Comparison of ENCODE assay signal across 8 cellular contexts in the genomic region with DNA sequence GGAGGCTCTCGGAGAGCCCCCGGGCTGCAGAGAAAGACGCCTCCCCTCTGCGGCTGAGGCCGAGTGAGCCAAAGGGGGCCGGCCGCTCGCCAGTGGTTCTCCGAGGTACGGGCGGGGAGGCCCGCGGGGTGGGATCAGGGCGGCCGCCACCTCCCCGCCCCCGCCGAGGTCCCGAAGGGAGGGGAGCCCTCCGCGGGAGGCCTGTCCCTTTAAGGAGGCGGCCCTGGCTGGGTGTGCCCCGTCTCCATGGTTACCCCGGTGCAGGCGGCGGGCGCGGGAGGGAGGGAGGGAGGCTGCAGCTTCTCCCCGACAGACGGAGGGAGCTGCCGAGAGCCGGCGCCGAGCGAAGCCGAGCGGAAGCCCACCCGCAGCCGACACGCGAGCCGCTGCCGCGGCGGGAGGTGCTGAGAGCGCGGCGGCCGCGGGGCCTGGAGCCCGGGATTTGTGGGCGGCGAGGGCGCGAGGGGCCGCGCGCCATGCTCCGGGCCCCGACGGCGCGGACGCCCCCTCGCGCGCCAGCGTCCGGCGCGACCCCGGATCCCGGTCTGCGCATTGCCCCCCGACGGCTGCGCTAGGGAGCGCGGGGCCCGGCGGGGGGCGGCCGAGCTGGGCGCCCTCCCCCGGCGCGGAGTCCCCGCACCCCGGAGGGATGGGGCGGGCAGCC. TPM values are rescaled to one million over a fixed set of nuclear protein-coding genes. Genes with fewer than 3 reads are reported as not detected.
A peak's percentile ranks its signal among the peaks of the same experiment; 100 is the strongest.
DNase-seq lines count a peak whose midpoint lies in the region; TF ChIP-seq lines count a peak whose summit lies in the region.

A gene with protein sequence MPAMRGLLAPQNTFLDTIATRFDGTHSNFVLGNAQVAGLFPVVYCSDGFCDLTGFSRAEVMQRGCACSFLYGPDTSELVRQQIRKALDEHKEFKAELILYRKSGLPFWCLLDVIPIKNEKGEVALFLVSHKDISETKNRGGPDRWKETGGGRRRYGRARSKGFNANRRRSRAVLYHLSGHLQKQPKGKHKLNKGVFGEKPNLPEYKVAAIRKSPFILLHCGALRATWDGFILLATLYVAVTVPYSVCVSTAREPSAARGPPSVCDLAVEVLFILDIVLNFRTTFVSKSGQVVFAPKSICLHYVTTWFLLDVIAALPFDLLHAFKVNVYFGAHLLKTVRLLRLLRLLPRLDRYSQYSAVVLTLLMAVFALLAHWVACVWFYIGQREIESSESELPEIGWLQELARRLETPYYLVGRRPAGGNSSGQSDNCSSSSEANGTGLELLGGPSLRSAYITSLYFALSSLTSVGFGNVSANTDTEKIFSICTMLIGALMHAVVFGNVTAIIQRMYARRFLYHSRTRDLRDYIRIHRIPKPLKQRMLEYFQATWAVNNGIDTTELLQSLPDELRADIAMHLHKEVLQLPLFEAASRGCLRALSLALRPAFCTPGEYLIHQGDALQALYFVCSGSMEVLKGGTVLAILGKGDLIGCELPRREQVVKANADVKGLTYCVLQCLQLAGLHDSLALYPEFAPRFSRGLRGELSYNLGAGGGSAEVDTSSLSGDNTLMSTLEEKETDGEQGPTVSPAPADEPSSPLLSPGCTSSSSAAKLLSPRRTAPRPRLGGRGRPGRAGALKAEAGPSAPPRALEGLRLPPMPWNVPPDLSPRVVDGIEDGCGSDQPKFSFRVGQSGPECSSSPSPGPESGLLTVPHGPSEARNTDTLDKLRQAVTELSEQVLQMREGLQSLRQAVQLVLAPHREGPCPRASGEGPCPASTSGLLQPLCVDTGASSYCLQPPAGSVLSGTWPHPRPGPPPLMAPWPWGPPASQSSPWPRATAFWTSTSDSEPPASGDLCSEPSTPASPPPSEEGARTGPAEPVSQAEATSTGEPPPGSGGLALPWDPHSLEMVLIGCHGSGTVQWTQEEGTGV (plus strand): TSS at position 291 of the 664 bp plus-strand sequence. CDS start 387 bp downstream, outside the sequence.

- H3K9me2 ChIP-seq in SK-N-SH, result no peaks in the 10 kb centered on the region

- CTCF ChIA-PET in SK-N-SH (lab: Yijun Ruan, JAX), result interaction anchor here (0.5 to 2.6 kb wide), 9 partner anchors 14 to 278 kb away, joined by 3 to 9 read pairs (median 3); a partner anchor contains a TSS

- H3K4me3 Mint-ChIP-seq in glutamatergic neuron (ENCODE audit: unreplicated experiment), result peak within 1 kb of the TSS; percentile 76

- H3K27me3 Mint-ChIP-seq in glutamatergic neuron (ENCODE audit: unreplicated experiment), result peaks cover 12% of the 10 kb centered on the region

- peaks cover 13% of the 10 kb centered on the region for H3K27me3 ChIP-seq in MG63
- no peaks in the 10 kb centered on the region for H3K27me3 ChIP-seq in SK-N-SH (ENCODE audit: insufficient read depth)
- no peaks in the 10 kb centered on the region for H3K27me3 ChIP-seq in ovary
- H3K27me3 ChIP-seq in testis, result no peaks in the 10 kb centered on the region

- peaks cover 15% of the 10 kb centered on the region for H3K4me1 Mint-ChIP-seq in glutamatergic neuron (ENCODE audit: low read depth, unreplicated experiment)

- peaks cover 2% of the 10 kb centered on the region for H3K9me3 Mint-ChIP-seq in glutamatergic neuron (ENCODE audit: unreplicated experiment)

- TF ChIP-seq CTCF in GM20000 (IDR thresholded peaks at IDR 0.05; ENCODE audit: extremely low read depth, missing control alignments) (no peak), SK-N-SH (IDR thresholded peaks at IDR 0.05) (no peak), glutamatergic neuron (IDR thresholded peaks at IDR 0.05; ENCODE audit: partially characterized antibody, unreplicated experiment) (no peak), ovary (IDR thresholded peaks at IDR 0.05) (no peak), testis (IDR thresholded peaks at IDR 0.05) (no peak)

- DNase-seq in Ammon's horn (ENCODE audit: low spot score) (peak; percentile 82), GM20000 (ENCODE audit: low spot score) (peak; percentile 99), MG63 (peak; percentile 72), SK-N-SH (peak; percentile 93), glutamatergic neuron (peak; percentile 91), ovary (peak; percentile 67 to 76 (median 76)), testis (peak; percentile 87)
- peak; percentile 85 for DNase-seq in activated naive CD4-positive, alpha-beta T cell treated with anti-CD3 and anti-CD28 coated beads, Interleukin-2, amount 50 U/mL, for 16 hours

- no peaks in the 10 kb centered on the region for H3K79me2 ChIP-seq in SK-N-SH (ENCODE audit: insufficient read depth)

- TF ChIP-seq POLR2A in ovary (IDR thresholded peaks at IDR 0.05), result no peak
- no peak for TF ChIP-seq POLR2A in testis (IDR thresholded peaks at IDR 0.05)

- no CpG with 5 or more reads among the region's 90 CpGs for WGBS in SK-N-SH (ENCODE audit: low lambda C conversion rate)
- 0 to 1% (median 1%) methylated on average over 36 to 90 of the region's 90 CpGs for WGBS in ovary, 3 donors
- 0 to 1% methylated on average over 2 to 78 of the region's 90 CpGs for WGBS in testis, 2 donors

- peak within 1 kb of the TSS; percentile 84 for H3K4me2 ChIP-seq in SK-N-SH

- POLR2A ChIA-PET in SK-N-SH (lab: Yijun Ruan, JAX), result no interaction called here

- peak within 1 kb of the TSS; percentile 35 for H3K4me3 ChIP-seq in MG63
- peak within 1 kb of the TSS; percentile 53 to 55 for H3K4me3 ChIP-seq in SK-N-SH (ENCODE audit: low read depth in 2 of 2, low read length in 1 of 2)
- H3K4me3 ChIP-seq in ovary, result peak within 1 kb of the TSS; percentile 45
- H3K4me3 ChIP-seq in testis, result peak within 1 kb of the TSS; percentile 27 to 62

- H3K36me3 ChIP-seq in MG63, result no peaks in the 10 kb centered on the region
- H3K36me3 ChIP-seq in SK-N-SH (replicated peaks in 1 of 2; ENCODE audit: control insufficient read depth in 1 of 2, insufficient read depth in 2 of 2, low read length in 1 of 2), result no peaks in the 10 kb centered on the region
- H3K36me3 ChIP-seq in ovary, result no peaks in the 10 kb centered on the region
- no peaks in the 10 kb centered on the region for H3K36me3 ChIP-seq in testis (ENCODE audit: low read depth, missing control alignments)

- H3K27ac ChIP-seq in SK-N-SH (ENCODE audit: low read depth in 2 of 2, low read length in 1 of 2), result no peak within 1 kb of the TSS
- no peak within 1 kb of the TSS for H3K27ac ChIP-seq in ovary
- H3K27ac ChIP-seq in testis, result no peak within 1 kb of the TSS

- intact Hi-C loops in ovary (cut with DNase I), result no loop called here
- intact Hi-C loops in testis (cut with DNase I; ENCODE audit: low total_unique reads), result no loop called here

- H3K4me1 ChIP-seq in SK-N-SH (ENCODE audit: control insufficient read depth in 1 of 2, insufficient read depth in 2 of 2, low read depth in 1 of 2, low read length in 1 of 2) (peaks cover 0 to 11% of the 10 kb centered on the region in 2 experiments; a peak in 1 of 4 replicates), ovary (ENCODE audit: insufficient read depth) (peaks cover 2% of the 10 kb centered on the region), testis (peaks cover 4% of the 10 kb centered on the region)

- no peaks in the 10 kb centered on the region for H3K36me3 Mint-ChIP-seq in glutamatergic neuron (ENCODE audit: unreplicated experiment)

- no peaks in the 10 kb centered on the region for H3K9me3 ChIP-seq in MG63
- H3K9me3 ChIP-seq in SK-N-SH, result no peaks in the 10 kb centered on the region
- H3K9me3 ChIP-seq in ovary, result no peaks in the 10 kb centered on the region
- no peaks in the 10 kb centered on the region for H3K9me3 ChIP-seq in testis

- H3F3A ChIP-seq in SK-N-SH (replicated peaks; ENCODE audit: insufficient read depth), result peaks cover 20% of the 10 kb centered on the region

- peak within 1 kb of the TSS; percentile 22 for H3K27ac Mint-ChIP-seq in glutamatergic neuron (ENCODE audit: unreplicated experiment)

- TF ChIP-seq EP300 in SK-N-SH (IDR thresholded peaks at IDR 0.05; ENCODE audit: borderline replicate concordance in 1 of 2, low read depth in 1 of 2, low read length in 1 of 2) (no peak), ovary (IDR thresholded peaks at IDR 0.05) (no peak)

- 0 out of 2 replicates have a peak within 1 kb of the TSS, but pooled peaks have one; percentile 35 for H2AFZ ChIP-seq in SK-N-SH (ENCODE audit: low read depth)

- no peak within 1 kb of the TSS for H3K9ac ChIP-seq in SK-N-SH

- TF ChIP-seq RAD21 in SK-N-SH (IDR thresholded peaks at IDR 0.05; ENCODE audit: low read length), result no peak

- H4K20me1 ChIP-seq in SK-N-SH (ENCODE audit: insufficient read depth), result no peaks in the 10 kb centered on the region

TF ChIP-seq in SK-N-SH, 30 proteins besides CTCF, POLR2A, EP300 and RAD21 (continues in another document):
- TF ChIP-seq TEAD4 (IDR thresholded peaks at IDR 0.05; ENCODE audit: borderline replicate concordance, insufficient read depth) (no peak), TAF1 (IDR thresholded peaks at IDR 0.05; ENCODE audit: borderline replicate concordance, low read depth, low read length) (no peak), MXI1 (IDR thresholded peaks at IDR 0.05; ENCODE audit: low read depth, low read length) (no peak), YY1 (IDR thresholded peaks at IDR 0.05; ENCODE audit: low read depth) (no peak), RXRA (IDR thresholded peaks at IDR 0.05; ENCODE audit: borderline replicate concordance, low read depth) (no peak), TCF12 (IDR thresholded peaks at IDR 0.05) (no peak)

RNA-seq across cellular contexts. Expression of the gene that starts here (rescaled TPM):
- total RNA-seq in MG63 (2014; rRNA removed; shearing (Covaris generic); ENCODE audit: low replicate concordance), result not detected in 2 replicates
- polyA plus RNA-seq in SK-N-SH (2012; rRNA removed) (3.2 and 3.7 TPM in 2 replicates), ovary (under 1 TPM in 1 of 2 donors, not detected in 1; 0.27 TPM), testis (ENCODE audit: insufficient read depth, low read depth, low replicate concordance) (4.5 TPM)
- polyA plus RNA-seq in SK-N-SH (2012; cell fraction: cytosol; rRNA removed), result 1.0 and 1.8 TPM in 2 replicates
- polyA plus RNA-seq in SK-N-SH (2012; cell fraction: nucleus; rRNA removed), result 14.3 and 17.0 TPM in 2 replicates
- total RNA-seq in glutamatergic neuron (ENCODE audit: unreplicated experiment) (5.9 TPM), ovary (1 to 10 TPM in 2 of 7 donors, under 1 TPM in 4, not detected in 1; 0.13 to 5.9 (median 0.77) TPM), testis (1 to 10 TPM; 4.5 to 8.3 TPM)

Comparison
In these comparisons a context has a peak if more than half of its experiments do, and no peak if none do; other contexts are left out.
1. Peak in DNase-seq and H3K4me3 ChIP-seq in MG63; RNA of the gene not detected or under 1 TPM.